ENCODE assay signal across 12 cellular contexts in genomic region chr19:3024870-3025515, GRCh38. TPM values are rescaled to one million over a fixed set of nuclear protein-coding genes. Genes with fewer than 3 reads are reported as not detected.
DNase-seq lines count a peak whose midpoint lies in the region; ATAC-seq and TF ChIP-seq lines count a peak whose summit lies in the region.
"Had no signal": no experiment of that assay in that cellular context is flagged by ENCODE, and none has a peak within 500 bp of the region (broad histone marks: within the 10 kb centered on the region; RNA-seq: fewer than 3 reads in every experiment).

No MANE protein-coding gene starts in this region.

- H3K4me3 Mint-ChIP-seq in CD4-positive, CD25-positive, alpha-beta regulatory T cell = peak overlapping the region in 3 of 4 donors; percentile 54 to 67 (median 56)
- peak overlapping the region; percentile 38 to 62; a peak in 4 of 5 replicates for H3K4me3 Mint-ChIP-seq in H9
- H3K4me3 Mint-ChIP-seq in activated naive CD8-positive, alpha-beta T cell treated with anti-CD3 and anti-CD28 coated beads, Interleukin-2, amount 10 ng/mL, durations not matched to agents 7 days and 5 days = no peak overlapping the region
- H3K4me3 Mint-ChIP-seq: activated T-helper 1 cell treated with anti-CD3 and anti-CD28 coated beads, Interleukin-12 subunit alpha, Interleukin-12 subunit beta, Interleukin-2, Interleukin-4 antibody, amounts not matched to agents 30 ng/mL and 10 ng/mL and 1 ng/mL, durations not matched to agents 14 hours and 24 hours and 36 hours had no signal

- no peak overlapping the region for H2BK120ac ChIP-seq in H9 (ENCODE audit: low read depth, low read length, poor library complexity, severe bottlenecking)
- H2BK120ac ChIP-seq in mesendoderm (ENCODE audit: low read depth, low read length) = no peak overlapping the region

- no peak overlapping the region for H2BK20ac ChIP-seq in H9 (ENCODE audit: low read depth, low read length, poor library complexity, severe bottlenecking)

- no peaks in the 10 kb centered on the region for H3K9me3 ChIP-seq in CD4-positive, CD25-positive, alpha-beta regulatory T cell (ENCODE audit: control insufficient read depth in 2 of 2, low read length in 2 of 2)
- H3K9me3 ChIP-seq in H9 (ENCODE audit: control insufficient read depth, low read depth, low read length) = no peaks in the 10 kb centered on the region
- H3K9me3 ChIP-seq: neutrophil had no signal

- H4K8ac ChIP-seq in H9 (replicated peaks; ENCODE audit: insufficient read length, low read depth, low read length) (no peak overlapping the region), mesendoderm (ENCODE audit: low read depth, low read length) (no peak overlapping the region)

- no peaks in the 10 kb centered on the region for H4K20me1 ChIP-seq in H9 (ENCODE audit: control insufficient read depth, insufficient read depth, insufficient read length)

- no peak overlapping the region for H4K5ac ChIP-seq in H9 (ENCODE audit: insufficient read length, low read depth, low read length)
- no peak overlapping the region for H4K5ac ChIP-seq in mesendoderm (ENCODE audit: low read length)

- H3K36me3 ChIP-seq in CD4-positive, CD25-positive, alpha-beta regulatory T cell (ENCODE audit: control insufficient read depth, insufficient read depth, low read length) = no peaks in the 10 kb centered on the region
- H3K36me3 ChIP-seq in mesendoderm (ENCODE audit: control insufficient read depth, insufficient read depth, low read length) = no peaks in the 10 kb centered on the region
- H3K36me3 ChIP-seq: neutrophil had no signal

- H2BK15ac ChIP-seq in H9 (ENCODE audit: low read depth, low read length) (no peak overlapping the region), mesendoderm (replicated peaks; ENCODE audit: low read depth) (no peak overlapping the region)

- peak overlapping the region; percentile 32 for H2AFZ ChIP-seq in H9 (ENCODE audit: low read length)
- H2AFZ ChIP-seq: GM23248 had no signal

- H3K4me2 ChIP-seq in H9 (ENCODE audit: insufficient read depth, insufficient read length, low read length) (peak overlapping the region; percentile 53), mesendoderm (ENCODE audit: low read length) (peak overlapping the region; percentile 33)

- H3K27me3 Mint-ChIP-seq in CD4-positive, CD25-positive, alpha-beta regulatory T cell = peaks cover 5% of the 10 kb centered on the region
- peaks cover 76% of the 10 kb centered on the region for H3K27me3 Mint-ChIP-seq in H9 (ENCODE audit: low read depth)
- peaks cover 26% of the 10 kb centered on the region for H3K27me3 Mint-ChIP-seq in activated naive CD8-positive, alpha-beta T cell treated with anti-CD3 and anti-CD28 coated beads, Interleukin-2, amount 10 ng/mL, durations not matched to agents 7 days and 5 days

- H3K27ac ChIP-seq in CD4-positive, CD25-positive, alpha-beta regulatory T cell (ENCODE audit: insufficient read depth, low read length, poor library complexity, severe bottlenecking) = no peak overlapping the region
- H3K27ac ChIP-seq in H9 (ENCODE audit: insufficient read length, low read depth, low read length) = no peak overlapping the region
- peak overlapping the region; percentile 71 for H3K27ac ChIP-seq in mesendoderm (ENCODE audit: low read depth, low read length)
- H3K27ac ChIP-seq: GM23248, neutrophil had no signal

- WGBS in H9 (ENCODE audit: extremely low coverage, insufficient read length, low lambda C conversion rate) = no CpG with 5 or more reads among the region's 29 CpGs
- WGBS in mesendoderm (ENCODE audit: extremely low coverage, insufficient coverage, low lambda C conversion rate) = no CpG with 5 or more reads among the region's 29 CpGs

- H2BK5ac ChIP-seq in H9 (ENCODE audit: insufficient read length, low read length) (no peak overlapping the region), mesendoderm (ENCODE audit: low read length) (peak overlapping the region; percentile 74)

- no peak overlapping the region for H4K91ac ChIP-seq in H9 (ENCODE audit: insufficient read length, low read depth, low read length)

- H3K4me3 ChIP-seq in CD4-positive, CD25-positive, alpha-beta regulatory T cell (ENCODE audit: low read depth, low read length) = no peak overlapping the region
- no peak overlapping the region for H3K4me3 ChIP-seq in mesendoderm (ENCODE audit: low read length)
- H3K4me3 ChIP-seq: GM23248 had no signal

- H3K4me1 ChIP-seq in CD4-positive, CD25-positive, alpha-beta regulatory T cell (ENCODE audit: control insufficient read depth, insufficient read depth, low read length, poor library complexity, severe bottlenecking) = peaks cover 30% of the 10 kb centered on the region
- peaks cover 3% of the 10 kb centered on the region; the same call in 1 of the 2 replicates for H3K4me1 ChIP-seq in H9 (ENCODE audit: insufficient read depth, low read length)
- peaks cover 7% of the 10 kb centered on the region for H3K4me1 ChIP-seq in mesendoderm (ENCODE audit: control insufficient read depth, low read depth, low read length)

- H3K79me2 ChIP-seq in H9 (ENCODE audit: insufficient read depth, low read length) (no peaks in the 10 kb centered on the region), mesendoderm (ENCODE audit: control insufficient read depth, insufficient read depth, low read length) (no peaks in the 10 kb centered on the region)

- peak; percentile 27 to 54 for ATAC-seq in CD4-positive, CD25-positive, alpha-beta regulatory T cell (ENCODE audit: low read depth in 2 of 2)
- peak; percentile 32 for ATAC-seq in activated naive CD8-positive, alpha-beta T cell treated with anti-CD3 and anti-CD28 coated beads, Interleukin-2, amount 10 ng/mL, durations not matched to agents 7 days and 5 days (ENCODE audit: low read depth)
- no peak for ATAC-seq in HG02840 (IDR thresholded peaks at IDR 0.05; ENCODE audit: low FRiP score, unreplicated experiment)

- no peak overlapping the region for H2AK5ac ChIP-seq in H9 (ENCODE audit: insufficient read length, low read length)
- H2AK5ac ChIP-seq in mesendoderm (ENCODE audit: low read length) = no peak overlapping the region

- peak in 1 of 3 donors; percentile 49 for DNase-seq in CD4-positive, CD25-positive, alpha-beta regulatory T cell
- DNase-seq in H9 (peak; percentile 59), mesendoderm (peak; percentile 83), NK-92 (lab: John Stamatoyannopoulos, UW; ENCODE audit: unreplicated experiment) (no peak), superior temporal gyrus (ENCODE audit: extremely low spot score) (no peak)
- no peak for DNase-seq in activated naive CD8-positive, alpha-beta T cell treated with anti-CD3 and anti-CD28 coated beads, Interleukin-2, amount 10 ng/mL, durations not matched to agents 7 days and 5 days
- no peak for DNase-seq in effector CD4-positive, alpha-beta T cell
- DNase-seq: GM23248, NCI-H187 treated with DMSO at 0.1 percent for 48 hours had no signal

- H3K9me3 Mint-ChIP-seq in CD4-positive, CD25-positive, alpha-beta regulatory T cell = peaks cover 0 to 4% (median 0%) of the 10 kb centered on the region in 7 donors
- H3K9me3 Mint-ChIP-seq in H9 = no peaks in the 10 kb centered on the region
- no peaks in the 10 kb centered on the region for H3K9me3 Mint-ChIP-seq in activated naive CD8-positive, alpha-beta T cell treated with anti-CD3 and anti-CD28 coated beads, Interleukin-2, amount 10 ng/mL, durations not matched to agents 7 days and 5 days
- H3K9me3 Mint-ChIP-seq: activated T-helper 1 cell treated with anti-CD3 and anti-CD28 coated beads, Interleukin-12 subunit alpha, Interleukin-12 subunit beta, Interleukin-2, Interleukin-4 antibody, amounts not matched to agents 30 ng/mL and 10 ng/mL and 1 ng/mL, durations not matched to agents 14 hours and 24 hours and 36 hours had no signal

- peaks cover 5% of the 10 kb centered on the region for H3K27me3 ChIP-seq in CD4-positive, CD25-positive, alpha-beta regulatory T cell (ENCODE audit: control insufficient read depth, insufficient read depth, low read length)
- H3K27me3 ChIP-seq in H9 (ENCODE audit: insufficient read depth, low read length) (peaks cover 2% of the 10 kb centered on the region; the same call in 1 of the 2 replicates), mesendoderm (ENCODE audit: insufficient read depth, low read length, poor library complexity) (peaks cover 8% of the 10 kb centered on the region)

- H3K18ac ChIP-seq in H9 (ENCODE audit: insufficient read length, low read depth, low read length) = peak overlapping the region; percentile 68
- peak overlapping the region; percentile 28 for H3K18ac ChIP-seq in mesendoderm (ENCODE audit: low read length)

- POLR2A ChIA-PET in activated naive CD8-positive, alpha-beta T cell treated with anti-CD3 and anti-CD28 coated beads, Interleukin-2, amount 10 ng/mL, durations not matched to agents 7 days and 5 days (lab: Charles Lee) = interaction anchor here (0.5 kb wide), 2 partner anchors 8 to 105 kb away, joined by 3 to 4 read pairs; no protein-coding TSS in a partner anchor

- no peak overlapping the region for H3K56ac ChIP-seq in H9 (ENCODE audit: insufficient read length, low read depth, low read length)
- H3K56ac ChIP-seq in mesendoderm (ENCODE audit: low read length) = peak overlapping the region; percentile 77

- H3K4ac ChIP-seq in H9 (ENCODE audit: low read depth, low read length) (no peak overlapping the region), mesendoderm (ENCODE audit: low read depth, low read length) (no peak overlapping the region)

- H3K23ac ChIP-seq in H9 (ENCODE audit: insufficient read length, low read depth, low read length) = no peak overlapping the region
- peak overlapping the region; percentile 83 for H3K23ac ChIP-seq in mesendoderm (ENCODE audit: low read length)

- TF ChIP-seq CTCF in H9 (conservative IDR thresholded peaks at IDR 0.05) = no peak

- no peak overlapping the region for H3K27ac Mint-ChIP-seq in CD4-positive, CD25-positive, alpha-beta regulatory T cell
- H3K27ac Mint-ChIP-seq in H9 = peak overlapping the region in 1 of 3 experiments; percentile 15; a peak in 1 of 7 replicates
- H3K27ac Mint-ChIP-seq in activated naive CD8-positive, alpha-beta T cell treated with anti-CD3 and anti-CD28 coated beads, Interleukin-2, amount 10 ng/mL, durations not matched to agents 7 days and 5 days = no peak overlapping the region
- H3K27ac Mint-ChIP-seq: activated T-helper 1 cell treated with anti-CD3 and anti-CD28 coated beads, Interleukin-12 subunit alpha, Interleukin-12 subunit beta, Interleukin-2, Interleukin-4 antibody, amounts not matched to agents 30 ng/mL and 10 ng/mL and 1 ng/mL, durations not matched to agents 14 hours and 24 hours and 36 hours had no signal

- H3T11ph ChIP-seq in H9 (ENCODE audit: low read length) = no peak overlapping the region

- no peaks in the 10 kb centered on the region for H3K36me3 Mint-ChIP-seq in CD4-positive, CD25-positive, alpha-beta regulatory T cell
- peaks cover 0 to 2% (median 1%) of the 10 kb centered on the region in 3 experiments; a peak in 3 of 7 replicates for H3K36me3 Mint-ChIP-seq in H9 (ENCODE audit: insufficient read depth in 1 of 3, low read depth in 3 of 3)
- no peaks in the 10 kb centered on the region for H3K36me3 Mint-ChIP-seq in activated naive CD8-positive, alpha-beta T cell treated with anti-CD3 and anti-CD28 coated beads, Interleukin-2, amount 10 ng/mL, durations not matched to agents 7 days and 5 days

- H3K79me1 ChIP-seq in H9 (ENCODE audit: insufficient read depth, low read depth, low read length, poor library complexity, severe bottlenecking) (no peaks in the 10 kb centered on the region), mesendoderm (ENCODE audit: low read length) (no peaks in the 10 kb centered on the region)

- H3K23me2 ChIP-seq in H9 (ENCODE audit: insufficient read length, low read depth, low read length, poor library complexity, severe bottlenecking) = peaks cover 14% of the 10 kb centered on the region

- H3K4me1 Mint-ChIP-seq in CD4-positive, CD25-positive, alpha-beta regulatory T cell = peaks cover 0 to 41% (median 7%) of the 10 kb centered on the region in 4 donors
- H3K4me1 Mint-ChIP-seq in H9 = peaks cover 19 to 29% of the 10 kb centered on the region in 2 experiments
- peaks cover 5% of the 10 kb centered on the region for H3K4me1 Mint-ChIP-seq in activated naive CD8-positive, alpha-beta T cell treated with anti-CD3 and anti-CD28 coated beads, Interleukin-2, amount 10 ng/mL, durations not matched to agents 7 days and 5 days

- no peak overlapping the region for H2BK12ac ChIP-seq in H9 (ENCODE audit: insufficient read length, low read depth, low read length)

- H3K9ac ChIP-seq in H9 (ENCODE audit: extremely low read depth, insufficient read length, low read length) (no peak overlapping the region), mesendoderm (ENCODE audit: low read length) (peak overlapping the region; percentile 50)
- H3K9ac ChIP-seq: GM23248 had no signal

- peak overlapping the region; percentile 93 for H3K14ac ChIP-seq in H9 (ENCODE audit: insufficient read depth, low read length)

RNA-seq across cellular contexts. Expression of gene TLE2, which starts 4.1 kb away (rescaled TPM):
- 9.3 TPM for total RNA-seq in CD4-positive, CD25-positive, alpha-beta regulatory T cell
- 1 to 10 TPM; 3.1 to 4.5 (median 3.9) TPM for polyA plus RNA-seq in CD4-positive, CD25-positive, alpha-beta regulatory T cell
- 3.1 and 4.2 TPM in 2 replicates for total RNA-seq in H9 (2021)
- 1 to 10 TPM; 3.9 to 5.0 TPM for total RNA-seq in activated naive CD8-positive, alpha-beta T cell treated with anti-CD3 and anti-CD28 coated beads, Interleukin-2, amount 10 ng/mL, durations not matched to agents 7 days and 5 days
- polyA plus RNA-seq in mesendoderm (2013, experiment 1 of 2) = 1.7 TPM
- 1.8 TPM for polyA plus RNA-seq in mesendoderm (2013, experiment 2 of 2)

RNA-seq across cellular contexts. Expression of gene TLE5, which starts 37.3 kb away (rescaled TPM):
- 1,009 TPM for total RNA-seq in CD4-positive, CD25-positive, alpha-beta regulatory T cell
- polyA plus RNA-seq in CD4-positive, CD25-positive, alpha-beta regulatory T cell = 100 to 1,000 TPM; 608 to 773 (median 661) TPM
- 218 and 221 TPM in 2 replicates for total RNA-seq in H9 (2021)
- 100 to 1,000 TPM; 697 to 718 TPM for total RNA-seq in activated naive CD8-positive, alpha-beta T cell treated with anti-CD3 and anti-CD28 coated beads, Interleukin-2, amount 10 ng/mL, durations not matched to agents 7 days and 5 days
- polyA plus RNA-seq in mesendoderm (2013, experiment 1 of 2) = 69.9 TPM
- polyA plus RNA-seq in mesendoderm (2013, experiment 2 of 2) = 71.4 TPM

RNA-seq across cellular contexts. Expression of gene TLE6, which starts 47.6 kb away (rescaled TPM):
- not detected for total RNA-seq in CD4-positive, CD25-positive, alpha-beta regulatory T cell
- not detected for polyA plus RNA-seq in CD4-positive, CD25-positive, alpha-beta regulatory T cell
- 1.1 and 1.7 TPM in 2 replicates for total RNA-seq in H9 (2021)
- total RNA-seq in activated naive CD8-positive, alpha-beta T cell treated with anti-CD3 and anti-CD28 coated beads, Interleukin-2, amount 10 ng/mL, durations not matched to agents 7 days and 5 days = 1 to 10 TPM; 4.4 to 5.4 TPM
- polyA plus RNA-seq in mesendoderm (2013, experiment 1 of 2) = not detected
- 0.15 TPM for polyA plus RNA-seq in mesendoderm (2013, experiment 2 of 2)

Comparison
In these comparisons a context has a peak if more than half of its experiments do, and no peak if none do; other contexts are left out.
1. DNase-seq: peak in H9 (single experiment) and mesendoderm (single experiment); none in activated naive CD8-positive, alpha-beta T cell treated with anti-CD3 and anti-CD28 coated beads, Interleukin-2, amount 10 ng/mL, durations not matched to agents 7 days and 5 days (single experiment), NK-92 (single experiment), superior temporal gyrus (single experiment) and effector CD4-positive, alpha-beta T cell (single experiment).